ENCODE assay signal across 9 cellular contexts in the genomic region with DNA sequence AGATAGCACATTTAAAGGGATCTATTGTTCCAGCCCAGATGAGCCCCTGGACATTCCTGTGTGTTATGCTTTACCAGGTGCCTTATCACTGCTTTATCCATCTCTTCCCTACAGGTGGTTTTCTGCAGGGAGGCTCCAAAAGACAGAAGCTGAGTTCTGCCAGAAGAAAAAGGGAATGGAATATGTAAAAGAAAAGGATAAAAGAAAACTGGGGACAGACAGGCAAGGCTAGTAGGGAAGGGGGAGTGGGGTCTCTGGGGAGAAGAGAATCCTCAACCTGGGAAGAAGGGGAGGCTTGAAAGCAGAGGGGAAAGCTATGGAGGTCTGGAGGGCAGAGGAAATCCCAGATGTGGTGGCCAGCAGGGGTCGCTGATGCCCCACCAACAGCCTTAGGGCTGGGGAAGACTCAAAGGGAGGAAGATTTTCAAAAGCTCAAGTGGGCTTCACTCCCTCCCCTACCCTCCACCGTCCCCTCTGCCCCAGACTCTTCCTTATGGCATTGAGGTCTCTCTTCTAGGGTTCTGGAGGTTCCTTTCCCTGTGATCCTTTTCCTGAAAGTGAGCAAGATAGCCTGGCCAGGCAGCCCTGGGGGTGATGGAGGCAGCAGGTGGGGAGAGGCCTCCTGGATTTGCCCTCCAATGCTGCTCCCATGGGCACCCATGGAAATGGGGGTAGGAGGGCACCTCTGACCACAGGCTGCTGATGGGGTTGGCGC.
A peak's percentile ranks its signal among the peaks of the same experiment; 100 is the strongest.
DNase-seq lines count a peak whose midpoint lies in the region; ATAC-seq and TF ChIP-seq lines count a peak whose summit lies in the region.
"Had no signal": no experiment of that assay in that cellular context is flagged by ENCODE, and none has a peak within 500 bp of the region (broad histone marks: within the 10 kb centered on the region; RNA-seq: fewer than 3 reads in every experiment).

No MANE protein-coding gene starts in this region.

- H3K4me1 Mint-ChIP-seq in MCF 10A (ENCODE audit: insufficient read depth, unreplicated experiment) (no peaks in the 10 kb centered on the region), immature natural killer cell (peaks cover 6 to 12% of the 10 kb centered on the region in 2 donors)

- H3K4me3 ChIP-seq in WERI-Rb-1 (ENCODE audit: low read depth, low read length), result no peak overlapping the region

- H3K27me3 Mint-ChIP-seq in MCF 10A (ENCODE audit: insufficient read depth, unreplicated experiment), result no peaks in the 10 kb centered on the region
- peaks cover 3 to 8% (median 6%) of the 10 kb centered on the region in 3 donors for H3K27me3 Mint-ChIP-seq in immature natural killer cell (ENCODE audit: low read depth in 3 of 3)
- H3K27me3 Mint-ChIP-seq: activated naive CD8-positive, alpha-beta T cell had no signal

- no peak overlapping the region for H3K27ac ChIP-seq in WERI-Rb-1

- peak; percentile 74 for ATAC-seq in GM21360 (IDR thresholded peaks at IDR 0.05; ENCODE audit: unreplicated experiment)

- intact Hi-C loops in MCF 10A (cut with micrococcal nuclease), result loop anchor here (1.0 to 10.0 kb wide), 4 partner anchors 16 to 455 kb away; no protein-coding TSS in a partner anchor

- CTCF ChIA-PET in MCF 10A (lab: Yijun Ruan, JAX), result interaction anchor here (0.7 to 16.9 kb wide), 37 partner anchors 8 to 719 kb away, joined by 3 to 612 read pairs (median 6); no protein-coding TSS in a partner anchor

- H3K27ac Mint-ChIP-seq in MCF 10A (ENCODE audit: low read depth, unreplicated experiment) (no peak overlapping the region), immature natural killer cell (peak overlapping the region in 1 of 6 donors; percentile 42)
- H3K27ac Mint-ChIP-seq: activated naive CD8-positive, alpha-beta T cell had no signal

- H3K9me3 ChIP-seq in WERI-Rb-1 (ENCODE audit: severe bottlenecking), result no peaks in the 10 kb centered on the region

- no TSS peak for BruUV-seq in MCF 10A (replicated peaks; lab: Mats Ljungman, UMichigan)

- peak; percentile 95 for TF ChIP-seq CTCF in WERI-Rb-1 (IDR thresholded peaks at IDR 0.05; ENCODE audit: low read depth, low read length)
- peak; percentile 93 for TF ChIP-seq CTCF in MCF 10A (IDR thresholded peaks at IDR 0.05; ENCODE audit: unreplicated experiment)

- H3K4me3 Mint-ChIP-seq in MCF 10A (ENCODE audit: unreplicated experiment) (no peak overlapping the region), immature natural killer cell (no peak overlapping the region)
- H3K4me3 Mint-ChIP-seq: activated naive CD8-positive, alpha-beta T cell had no signal

- POLR2A ChIA-PET in MCF 10A (lab: Yijun Ruan, JAX), result interaction anchor here (0.7 to 1.5 kb wide), 4 partner anchors 9 to 221 kb away, joined by 3 to 7 read pairs (median 4); no protein-coding TSS in a partner anchor

- no peaks in the 10 kb centered on the region for H3K36me3 ChIP-seq in WERI-Rb-1

- H3K9me3 Mint-ChIP-seq in MCF 10A (ENCODE audit: unreplicated experiment) (no peaks in the 10 kb centered on the region), immature natural killer cell (no peaks in the 10 kb centered on the region)

- DNase-seq in COLO829 (ENCODE audit: low spot score) (peak; percentile 72), NAMALWA (ENCODE audit: low spot score) (peak; percentile 69), WERI-Rb-1 (peak; percentile 82), MCF 10A (ENCODE audit: unreplicated experiment) (peak; percentile 66), immature natural killer cell (peak; percentile 69 to 76 (median 72)), mesenteric fat pad (ENCODE audit: low spot score) (no peak)
- DNase-seq in stimulated activated CD4-positive, alpha-beta T cell treated with anti-CD3 and anti-CD28 coated beads, Interleukin-15, amount 100 ng/mL, for 48 hours (ENCODE audit: low read depth in 2 of 2), result peak; percentile 38 to 65

- H3K36me3 Mint-ChIP-seq in MCF 10A (ENCODE audit: insufficient read depth, unreplicated experiment) (no peaks in the 10 kb centered on the region), immature natural killer cell (no peaks in the 10 kb centered on the region)
- H3K36me3 Mint-ChIP-seq: activated naive CD8-positive, alpha-beta T cell had no signal

- H3K27me3 ChIP-seq in WERI-Rb-1 (ENCODE audit: insufficient read depth, low read depth, severe bottlenecking), result no peaks in the 10 kb centered on the region
